Comparison of ENCODE assay signal across 1 cellular context in the genomic region with DNA sequence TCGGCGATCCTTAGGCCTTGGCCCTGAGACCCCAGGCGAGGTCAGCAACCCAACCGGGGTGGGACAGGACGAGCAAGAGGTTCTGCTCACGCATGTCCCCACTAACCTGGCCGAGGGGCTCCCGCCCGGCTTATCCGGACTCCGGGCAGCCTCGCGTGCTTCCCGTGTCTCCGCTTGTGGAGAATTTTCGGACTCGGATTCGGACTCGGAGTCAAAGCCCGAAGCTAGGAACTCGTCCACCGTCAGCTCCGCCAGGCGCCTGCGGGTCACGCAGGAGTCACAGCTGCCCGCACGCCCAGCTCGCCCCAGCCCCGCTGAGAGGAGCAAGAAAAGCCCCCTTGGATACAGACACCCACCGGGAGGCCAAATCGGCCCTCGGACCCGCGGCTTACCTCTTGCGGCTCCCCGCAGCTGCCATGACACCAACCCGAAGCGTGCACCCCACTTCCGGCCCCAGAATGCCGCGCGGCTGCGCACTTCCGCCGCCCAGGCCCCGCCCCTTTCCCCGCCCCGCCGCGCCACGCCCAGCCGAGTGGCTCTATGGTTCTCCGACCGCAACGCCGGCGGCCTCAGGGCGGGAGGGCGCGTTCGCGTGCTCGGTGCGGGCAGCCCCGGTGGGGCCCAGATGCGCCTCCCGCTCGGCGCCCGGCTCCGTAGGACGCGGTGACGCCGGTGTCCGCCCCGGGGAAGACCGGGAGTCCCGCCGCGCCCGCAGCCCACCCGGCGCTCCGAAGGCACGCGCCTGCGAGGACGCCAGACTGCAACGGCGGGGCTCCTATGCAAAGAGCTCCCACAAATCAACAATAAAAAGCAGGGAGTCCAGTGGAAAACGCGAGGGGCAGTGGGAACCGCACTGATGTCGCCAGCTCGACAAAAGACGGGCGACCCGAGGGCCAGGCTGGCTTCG.
TF ChIP-seq lines count a peak whose summit lies in the region.

A gene (minus strand): TSS at position 434 of the 907 bp plus-strand sequence. CDS start 16 bp downstream, at position 418.

TF ChIP-seq in K562, 482 proteins besides CTCF, POLR2A, EP300 and RAD21 (continued from another document and continues in another):
- TF ChIP-seq, protein P1, sequence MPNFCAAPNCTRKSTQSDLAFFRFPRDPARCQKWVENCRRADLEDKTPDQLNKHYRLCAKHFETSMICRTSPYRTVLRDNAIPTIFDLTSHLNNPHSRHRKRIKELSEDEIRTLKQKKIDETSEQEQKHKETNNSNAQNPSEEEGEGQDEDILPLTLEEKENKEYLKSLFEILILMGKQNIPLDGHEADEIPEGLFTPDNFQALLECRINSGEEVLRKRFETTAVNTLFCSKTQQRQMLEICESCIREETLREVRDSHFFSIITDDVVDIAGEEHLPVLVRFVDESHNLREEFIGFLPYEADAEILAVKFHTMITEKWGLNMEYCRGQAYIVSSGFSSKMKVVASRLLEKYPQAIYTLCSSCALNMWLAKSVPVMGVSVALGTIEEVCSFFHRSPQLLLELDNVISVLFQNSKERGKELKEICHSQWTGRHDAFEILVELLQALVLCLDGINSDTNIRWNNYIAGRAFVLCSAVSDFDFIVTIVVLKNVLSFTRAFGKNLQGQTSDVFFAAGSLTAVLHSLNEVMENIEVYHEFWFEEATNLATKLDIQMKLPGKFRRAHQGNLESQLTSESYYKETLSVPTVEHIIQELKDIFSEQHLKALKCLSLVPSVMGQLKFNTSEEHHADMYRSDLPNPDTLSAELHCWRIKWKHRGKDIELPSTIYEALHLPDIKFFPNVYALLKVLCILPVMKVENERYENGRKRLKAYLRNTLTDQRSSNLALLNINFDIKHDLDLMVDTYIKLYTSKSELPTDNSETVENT (CRISPR knock-in tag; IDR thresholded peaks at IDR 0.05): 0 out of 2 replicates have a peak, but pooled peaks have one; percentile 32
- TF ChIP-seq TAL1 (IDR thresholded peaks at IDR 0.05): no peak
- TF ChIP-seq, protein P2, sequence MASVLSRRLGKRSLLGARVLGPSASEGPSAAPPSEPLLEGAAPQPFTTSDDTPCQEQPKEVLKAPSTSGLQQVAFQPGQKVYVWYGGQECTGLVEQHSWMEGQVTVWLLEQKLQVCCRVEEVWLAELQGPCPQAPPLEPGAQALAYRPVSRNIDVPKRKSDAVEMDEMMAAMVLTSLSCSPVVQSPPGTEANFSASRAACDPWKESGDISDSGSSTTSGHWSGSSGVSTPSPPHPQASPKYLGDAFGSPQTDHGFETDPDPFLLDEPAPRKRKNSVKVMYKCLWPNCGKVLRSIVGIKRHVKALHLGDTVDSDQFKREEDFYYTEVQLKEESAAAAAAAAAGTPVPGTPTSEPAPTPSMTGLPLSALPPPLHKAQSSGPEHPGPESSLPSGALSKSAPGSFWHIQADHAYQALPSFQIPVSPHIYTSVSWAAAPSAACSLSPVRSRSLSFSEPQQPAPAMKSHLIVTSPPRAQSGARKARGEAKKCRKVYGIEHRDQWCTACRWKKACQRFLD (CRISPR knock-in tag; IDR thresholded peaks at IDR 0.05): no peak
- peak; percentile 77 for TF ChIP-seq ZNF143 (CRISPR knock-in tag; IDR thresholded peaks at IDR 0.05)
- TF ChIP-seq HIVEP1 (CRISPR knock-in tag; IDR thresholded peaks at IDR 0.05): 0 out of 2 replicates have a peak, but pooled peaks have one; percentile 40
- TF ChIP-seq, protein P3, sequence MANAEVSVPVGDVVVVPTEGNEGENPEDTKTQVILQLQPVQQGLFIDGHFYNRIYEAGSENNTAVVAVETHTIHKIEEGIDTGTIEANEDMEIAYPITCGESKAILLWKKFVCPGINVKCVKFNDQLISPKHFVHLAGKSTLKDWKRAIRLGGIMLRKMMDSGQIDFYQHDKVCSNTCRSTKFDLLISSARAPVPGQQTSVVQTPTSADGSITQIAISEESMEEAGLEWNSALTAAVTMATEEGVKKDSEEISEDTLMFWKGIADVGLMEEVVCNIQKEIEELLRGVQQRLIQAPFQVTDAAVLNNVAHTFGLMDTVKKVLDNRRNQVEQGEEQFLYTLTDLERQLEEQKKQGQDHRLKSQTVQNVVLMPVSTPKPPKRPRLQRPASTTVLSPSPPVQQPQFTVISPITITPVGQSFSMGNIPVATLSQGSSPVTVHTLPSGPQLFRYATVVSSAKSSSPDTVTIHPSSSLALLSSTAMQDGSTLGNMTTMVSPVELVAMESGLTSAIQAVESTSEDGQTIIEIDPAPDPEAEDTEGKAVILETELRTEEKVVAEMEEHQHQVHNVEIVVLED (CRISPR knock-in tag; IDR thresholded peaks at IDR 0.05): 0 out of 2 replicates have a peak, but pooled peaks have one; percentile 40
- TF ChIP-seq HMG20A (CRISPR knock-in tag; conservative IDR thresholded peaks at IDR 0.05): no peak
- TF ChIP-seq ZNF12 (CRISPR knock-in tag; IDR thresholded peaks at IDR 0.05): no peak
- no peak for TF ChIP-seq ZNF274 (IDR thresholded peaks at IDR 0.05; ENCODE audit: borderline replicate concordance, low read depth, low read length)
- TF ChIP-seq MAZ (CRISPR knock-in tag; conservative IDR thresholded peaks at IDR 0.05 in 1 of 2, IDR thresholded peaks at IDR 0.05 in 1 of 2): peak; percentile 71 to 87
- TF ChIP-seq, protein P4, sequence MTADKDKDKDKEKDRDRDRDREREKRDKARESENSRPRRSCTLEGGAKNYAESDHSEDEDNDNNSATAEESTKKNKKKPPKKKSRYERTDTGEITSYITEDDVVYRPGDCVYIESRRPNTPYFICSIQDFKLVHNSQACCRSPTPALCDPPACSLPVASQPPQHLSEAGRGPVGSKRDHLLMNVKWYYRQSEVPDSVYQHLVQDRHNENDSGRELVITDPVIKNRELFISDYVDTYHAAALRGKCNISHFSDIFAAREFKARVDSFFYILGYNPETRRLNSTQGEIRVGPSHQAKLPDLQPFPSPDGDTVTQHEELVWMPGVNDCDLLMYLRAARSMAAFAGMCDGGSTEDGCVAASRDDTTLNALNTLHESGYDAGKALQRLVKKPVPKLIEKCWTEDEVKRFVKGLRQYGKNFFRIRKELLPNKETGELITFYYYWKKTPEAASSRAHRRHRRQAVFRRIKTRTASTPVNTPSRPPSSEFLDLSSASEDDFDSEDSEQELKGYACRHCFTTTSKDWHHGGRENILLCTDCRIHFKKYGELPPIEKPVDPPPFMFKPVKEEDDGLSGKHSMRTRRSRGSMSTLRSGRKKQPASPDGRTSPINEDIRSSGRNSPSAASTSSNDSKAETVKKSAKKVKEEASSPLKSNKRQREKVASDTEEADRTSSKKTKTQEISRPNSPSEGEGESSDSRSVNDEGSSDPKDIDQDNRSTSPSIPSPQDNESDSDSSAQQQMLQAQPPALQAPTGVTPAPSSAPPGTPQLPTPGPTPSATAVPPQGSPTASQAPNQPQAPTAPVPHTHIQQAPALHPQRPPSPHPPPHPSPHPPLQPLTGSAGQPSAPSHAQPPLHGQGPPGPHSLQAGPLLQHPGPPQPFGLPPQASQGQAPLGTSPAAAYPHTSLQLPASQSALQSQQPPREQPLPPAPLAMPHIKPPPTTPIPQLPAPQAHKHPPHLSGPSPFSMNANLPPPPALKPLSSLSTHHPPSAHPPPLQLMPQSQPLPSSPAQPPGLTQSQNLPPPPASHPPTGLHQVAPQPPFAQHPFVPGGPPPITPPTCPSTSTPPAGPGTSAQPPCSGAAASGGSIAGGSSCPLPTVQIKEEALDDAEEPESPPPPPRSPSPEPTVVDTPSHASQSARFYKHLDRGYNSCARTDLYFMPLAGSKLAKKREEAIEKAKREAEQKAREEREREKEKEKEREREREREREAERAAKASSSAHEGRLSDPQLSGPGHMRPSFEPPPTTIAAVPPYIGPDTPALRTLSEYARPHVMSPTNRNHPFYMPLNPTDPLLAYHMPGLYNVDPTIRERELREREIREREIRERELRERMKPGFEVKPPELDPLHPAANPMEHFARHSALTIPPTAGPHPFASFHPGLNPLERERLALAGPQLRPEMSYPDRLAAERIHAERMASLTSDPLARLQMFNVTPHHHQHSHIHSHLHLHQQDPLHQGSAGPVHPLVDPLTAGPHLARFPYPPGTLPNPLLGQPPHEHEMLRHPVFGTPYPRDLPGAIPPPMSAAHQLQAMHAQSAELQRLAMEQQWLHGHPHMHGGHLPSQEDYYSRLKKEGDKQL (CRISPR knock-in tag; IDR thresholded peaks at IDR 0.05; ENCODE audit: borderline replicate concordance): no peak
- no peak for TF ChIP-seq ZFP30 (CRISPR knock-in tag; IDR thresholded peaks at IDR 0.05; ENCODE audit: borderline replicate concordance)
- TF ChIP-seq, protein P5, sequence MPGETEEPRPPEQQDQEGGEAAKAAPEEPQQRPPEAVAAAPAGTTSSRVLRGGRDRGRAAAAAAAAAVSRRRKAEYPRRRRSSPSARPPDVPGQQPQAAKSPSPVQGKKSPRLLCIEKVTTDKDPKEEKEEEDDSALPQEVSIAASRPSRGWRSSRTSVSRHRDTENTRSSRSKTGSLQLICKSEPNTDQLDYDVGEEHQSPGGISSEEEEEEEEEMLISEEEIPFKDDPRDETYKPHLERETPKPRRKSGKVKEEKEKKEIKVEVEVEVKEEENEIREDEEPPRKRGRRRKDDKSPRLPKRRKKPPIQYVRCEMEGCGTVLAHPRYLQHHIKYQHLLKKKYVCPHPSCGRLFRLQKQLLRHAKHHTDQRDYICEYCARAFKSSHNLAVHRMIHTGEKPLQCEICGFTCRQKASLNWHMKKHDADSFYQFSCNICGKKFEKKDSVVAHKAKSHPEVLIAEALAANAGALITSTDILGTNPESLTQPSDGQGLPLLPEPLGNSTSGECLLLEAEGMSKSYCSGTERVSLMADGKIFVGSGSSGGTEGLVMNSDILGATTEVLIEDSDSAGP (CRISPR knock-in tag; IDR thresholded peaks at IDR 0.05): no peak
- TF ChIP-seq, protein P6, sequence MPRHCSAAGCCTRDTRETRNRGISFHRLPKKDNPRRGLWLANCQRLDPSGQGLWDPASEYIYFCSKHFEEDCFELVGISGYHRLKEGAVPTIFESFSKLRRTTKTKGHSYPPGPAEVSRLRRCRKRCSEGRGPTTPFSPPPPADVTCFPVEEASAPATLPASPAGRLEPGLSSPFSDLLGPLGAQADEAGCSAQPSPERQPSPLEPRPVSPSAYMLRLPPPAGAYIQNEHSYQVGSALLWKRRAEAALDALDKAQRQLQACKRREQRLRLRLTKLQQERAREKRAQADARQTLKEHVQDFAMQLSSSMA (CRISPR knock-in tag; IDR thresholded peaks at IDR 0.05): no peak
- TF ChIP-seq, protein P7, sequence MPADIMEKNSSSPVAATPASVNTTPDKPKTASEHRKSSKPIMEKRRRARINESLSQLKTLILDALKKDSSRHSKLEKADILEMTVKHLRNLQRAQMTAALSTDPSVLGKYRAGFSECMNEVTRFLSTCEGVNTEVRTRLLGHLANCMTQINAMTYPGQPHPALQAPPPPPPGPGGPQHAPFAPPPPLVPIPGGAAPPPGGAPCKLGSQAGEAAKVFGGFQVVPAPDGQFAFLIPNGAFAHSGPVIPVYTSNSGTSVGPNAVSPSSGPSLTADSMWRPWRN (IDR thresholded peaks at IDR 0.05; ENCODE audit: low read depth): no peak
- TF ChIP-seq, protein P8, sequence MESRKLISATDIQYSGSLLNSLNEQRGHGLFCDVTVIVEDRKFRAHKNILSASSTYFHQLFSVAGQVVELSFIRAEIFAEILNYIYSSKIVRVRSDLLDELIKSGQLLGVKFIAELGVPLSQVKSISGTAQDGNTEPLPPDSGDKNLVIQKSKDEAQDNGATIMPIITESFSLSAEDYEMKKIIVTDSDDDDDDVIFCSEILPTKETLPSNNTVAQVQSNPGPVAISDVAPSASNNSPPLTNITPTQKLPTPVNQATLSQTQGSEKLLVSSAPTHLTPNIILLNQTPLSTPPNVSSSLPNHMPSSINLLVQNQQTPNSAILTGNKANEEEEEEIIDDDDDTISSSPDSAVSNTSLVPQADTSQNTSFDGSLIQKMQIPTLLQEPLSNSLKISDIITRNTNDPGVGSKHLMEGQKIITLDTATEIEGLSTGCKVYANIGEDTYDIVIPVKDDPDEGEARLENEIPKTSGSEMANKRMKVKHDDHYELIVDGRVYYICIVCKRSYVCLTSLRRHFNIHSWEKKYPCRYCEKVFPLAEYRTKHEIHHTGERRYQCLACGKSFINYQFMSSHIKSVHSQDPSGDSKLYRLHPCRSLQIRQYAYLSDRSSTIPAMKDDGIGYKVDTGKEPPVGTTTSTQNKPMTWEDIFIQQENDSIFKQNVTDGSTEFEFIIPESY (CRISPR knock-in tag; IDR thresholded peaks at IDR 0.05): no peak
- TF ChIP-seq, protein P9, sequence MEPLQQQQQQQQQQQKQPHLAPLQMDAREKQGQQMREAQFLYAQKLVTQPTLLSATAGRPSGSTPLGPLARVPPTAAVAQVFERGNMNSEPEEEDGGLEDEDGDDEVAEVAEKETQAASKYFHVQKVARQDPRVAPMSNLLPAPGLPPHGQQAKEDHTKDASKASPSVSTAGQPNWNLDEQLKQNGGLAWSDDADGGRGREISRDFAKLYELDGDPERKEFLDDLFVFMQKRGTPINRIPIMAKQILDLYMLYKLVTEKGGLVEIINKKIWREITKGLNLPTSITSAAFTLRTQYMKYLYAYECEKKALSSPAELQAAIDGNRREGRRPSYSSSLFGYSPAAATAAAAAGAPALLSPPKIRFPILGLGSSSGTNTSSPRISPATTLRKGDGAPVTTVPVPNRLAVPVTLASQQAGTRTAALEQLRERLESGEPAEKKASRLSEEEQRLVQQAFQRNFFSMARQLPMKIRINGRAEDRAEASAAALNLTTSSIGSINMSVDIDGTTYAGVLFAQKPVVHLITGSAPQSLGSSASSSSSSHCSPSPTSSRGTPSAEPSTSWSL (CRISPR knock-in tag; IDR thresholded peaks at IDR 0.05; ENCODE audit: borderline replicate concordance): no peak
- TF ChIP-seq NFIX (CRISPR knock-in tag; IDR thresholded peaks at IDR 0.05; ENCODE audit: low read depth): no peak
- TF ChIP-seq ZNF146 (CRISPR knock-in tag; IDR thresholded peaks at IDR 0.05; ENCODE audit: unreplicated experiment): no peak
- TF ChIP-seq CREB1 (IDR thresholded peaks at IDR 0.05): peak; percentile 55
- peak; percentile 59; the same call in 1 of the 2 replicates for TF ChIP-seq CREB1 (CRISPR knock-in tag; IDR thresholded peaks at IDR 0.05)
- TF ChIP-seq NFRKB (IDR thresholded peaks at IDR 0.05; ENCODE audit: low read depth): no peak
- peak; percentile 87 for TF ChIP-seq KDM5B (IDR thresholded peaks at IDR 0.05; ENCODE audit: insufficient replicate concordance, low read depth, low read length)
- TF ChIP-seq, protein P10, sequence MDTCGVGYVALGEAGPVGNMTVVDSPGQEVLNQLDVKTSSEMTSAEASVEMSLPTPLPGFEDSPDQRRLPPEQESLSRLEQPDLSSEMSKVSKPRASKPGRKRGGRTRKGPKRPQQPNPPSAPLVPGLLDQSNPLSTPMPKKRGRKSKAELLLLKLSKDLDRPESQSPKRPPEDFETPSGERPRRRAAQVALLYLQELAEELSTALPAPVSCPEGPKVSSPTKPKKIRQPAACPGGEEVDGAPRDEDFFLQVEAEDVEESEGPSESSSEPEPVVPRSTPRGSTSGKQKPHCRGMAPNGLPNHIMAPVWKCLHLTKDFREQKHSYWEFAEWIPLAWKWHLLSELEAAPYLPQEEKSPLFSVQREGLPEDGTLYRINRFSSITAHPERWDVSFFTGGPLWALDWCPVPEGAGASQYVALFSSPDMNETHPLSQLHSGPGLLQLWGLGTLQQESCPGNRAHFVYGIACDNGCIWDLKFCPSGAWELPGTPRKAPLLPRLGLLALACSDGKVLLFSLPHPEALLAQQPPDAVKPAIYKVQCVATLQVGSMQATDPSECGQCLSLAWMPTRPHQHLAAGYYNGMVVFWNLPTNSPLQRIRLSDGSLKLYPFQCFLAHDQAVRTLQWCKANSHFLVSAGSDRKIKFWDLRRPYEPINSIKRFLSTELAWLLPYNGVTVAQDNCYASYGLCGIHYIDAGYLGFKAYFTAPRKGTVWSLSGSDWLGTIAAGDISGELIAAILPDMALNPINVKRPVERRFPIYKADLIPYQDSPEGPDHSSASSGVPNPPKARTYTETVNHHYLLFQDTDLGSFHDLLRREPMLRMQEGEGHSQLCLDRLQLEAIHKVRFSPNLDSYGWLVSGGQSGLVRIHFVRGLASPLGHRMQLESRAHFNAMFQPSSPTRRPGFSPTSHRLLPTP (IDR thresholded peaks at IDR 0.05; ENCODE audit: borderline replicate concordance, extremely low read depth, insufficient read length): no peak
- TF ChIP-seq ZNF41 (CRISPR knock-in tag; conservative IDR thresholded peaks at IDR 0.05): no peak
- TF ChIP-seq FOXA3 (CRISPR knock-in tag; conservative IDR thresholded peaks at IDR 0.05 in 1 of 2, IDR thresholded peaks at IDR 0.05 in 1 of 2): peak in 1 of 2 experiments; percentile 62; a peak in 1 of 4 replicates
- TF ChIP-seq MAFG (tag; conservative IDR thresholded peaks at IDR 0.05): no peak
- TF ChIP-seq ZNF551 (CRISPR knock-in tag; IDR thresholded peaks at IDR 0.05): no peak
- no peak for TF ChIP-seq NCOR1 (IDR thresholded peaks at IDR 0.05)
- no peak for TF ChIP-seq ARID1B (IDR thresholded peaks at IDR 0.05)
